Comparison of ENCODE assay signal across 1 cellular context in genomic region chr10:6580279-6581029, GRCh38.
TF ChIP-seq lines count a peak whose summit lies in the region.

No MANE protein-coding gene starts in this region.

TF ChIP-seq in WTC11, 78 proteins besides CTCF, POLR2A, EP300 and RAD21 (continued from another document):
- TF ChIP-seq PRRX2 (CRISPR knock-in tag; IDR thresholded peaks at IDR 0.05) (no peak), ZNF317 (CRISPR knock-in tag; IDR thresholded peaks at IDR 0.05; ENCODE audit: borderline replicate concordance, low read depth) (no peak), NFATC4 (CRISPR knock-in tag; IDR thresholded peaks at IDR 0.05) (no peak), TEAD4 (CRISPR knock-in tag; IDR thresholded peaks at IDR 0.05) (no peak), JUN (CRISPR knock-in tag; IDR thresholded peaks at IDR 0.05) (no peak), ZNF121 (CRISPR knock-in tag; IDR thresholded peaks at IDR 0.05) (no peak), SOX15 (CRISPR knock-in tag; IDR thresholded peaks at IDR 0.05) (no peak), MAX (CRISPR knock-in tag; IDR thresholded peaks at IDR 0.05) (peak; percentile 59; the same call in 1 of the 2 replicates), FOXP4 (CRISPR knock-in tag; IDR thresholded peaks at IDR 0.05) (peak; percentile 18; the same call in 1 of the 2 replicates), ZNF671 (CRISPR knock-in tag; IDR thresholded peaks at IDR 0.05) (no peak), CBFB (CRISPR knock-in tag; IDR thresholded peaks at IDR 0.05; ENCODE audit: low read depth) (no peak), HMGXB4 (CRISPR knock-in tag; IDR thresholded peaks at IDR 0.05) (peak; percentile 86), ATF1 (CRISPR knock-in tag; IDR thresholded peaks at IDR 0.05) (no peak), SMAD4 (CRISPR knock-in tag; IDR thresholded peaks at IDR 0.05) (no peak), OVOL2 (CRISPR knock-in tag; IDR thresholded peaks at IDR 0.05; ENCODE audit: borderline replicate concordance) (no peak), TP53 (CRISPR knock-in tag; IDR thresholded peaks at IDR 0.05) (peak; percentile 75; the same call in 1 of the 2 replicates), KAT7 (CRISPR knock-in tag; IDR thresholded peaks at IDR 0.05; ENCODE audit: borderline replicate concordance) (0 out of 2 replicates have a peak, but pooled peaks have one; percentile 40), ZNF532 (CRISPR knock-in tag; IDR thresholded peaks at IDR 0.05; ENCODE audit: borderline replicate concordance) (no peak)
- TF ChIP-seq, protein P1, sequence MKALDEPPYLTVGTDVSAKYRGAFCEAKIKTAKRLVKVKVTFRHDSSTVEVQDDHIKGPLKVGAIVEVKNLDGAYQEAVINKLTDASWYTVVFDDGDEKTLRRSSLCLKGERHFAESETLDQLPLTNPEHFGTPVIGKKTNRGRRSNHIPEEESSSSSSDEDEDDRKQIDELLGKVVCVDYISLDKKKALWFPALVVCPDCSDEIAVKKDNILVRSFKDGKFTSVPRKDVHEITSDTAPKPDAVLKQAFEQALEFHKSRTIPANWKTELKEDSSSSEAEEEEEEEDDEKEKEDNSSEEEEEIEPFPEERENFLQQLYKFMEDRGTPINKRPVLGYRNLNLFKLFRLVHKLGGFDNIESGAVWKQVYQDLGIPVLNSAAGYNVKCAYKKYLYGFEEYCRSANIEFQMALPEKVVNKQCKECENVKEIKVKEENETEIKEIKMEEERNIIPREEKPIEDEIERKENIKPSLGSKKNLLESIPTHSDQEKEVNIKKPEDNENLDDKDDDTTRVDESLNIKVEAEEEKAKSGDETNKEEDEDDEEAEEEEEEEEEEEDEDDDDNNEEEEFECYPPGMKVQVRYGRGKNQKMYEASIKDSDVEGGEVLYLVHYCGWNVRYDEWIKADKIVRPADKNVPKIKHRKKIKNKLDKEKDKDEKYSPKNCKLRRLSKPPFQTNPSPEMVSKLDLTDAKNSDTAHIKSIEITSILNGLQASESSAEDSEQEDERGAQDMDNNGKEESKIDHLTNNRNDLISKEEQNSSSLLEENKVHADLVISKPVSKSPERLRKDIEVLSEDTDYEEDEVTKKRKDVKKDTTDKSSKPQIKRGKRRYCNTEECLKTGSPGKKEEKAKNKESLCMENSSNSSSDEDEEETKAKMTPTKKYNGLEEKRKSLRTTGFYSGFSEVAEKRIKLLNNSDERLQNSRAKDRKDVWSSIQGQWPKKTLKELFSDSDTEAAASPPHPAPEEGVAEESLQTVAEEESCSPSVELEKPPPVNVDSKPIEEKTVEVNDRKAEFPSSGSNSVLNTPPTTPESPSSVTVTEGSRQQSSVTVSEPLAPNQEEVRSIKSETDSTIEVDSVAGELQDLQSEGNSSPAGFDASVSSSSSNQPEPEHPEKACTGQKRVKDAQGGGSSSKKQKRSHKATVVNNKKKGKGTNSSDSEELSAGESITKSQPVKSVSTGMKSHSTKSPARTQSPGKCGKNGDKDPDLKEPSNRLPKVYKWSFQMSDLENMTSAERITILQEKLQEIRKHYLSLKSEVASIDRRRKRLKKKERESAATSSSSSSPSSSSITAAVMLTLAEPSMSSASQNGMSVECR (CRISPR knock-in tag; IDR thresholded peaks at IDR 0.05; ENCODE audit: borderline replicate concordance): no peak
- TF ChIP-seq, protein P2, sequence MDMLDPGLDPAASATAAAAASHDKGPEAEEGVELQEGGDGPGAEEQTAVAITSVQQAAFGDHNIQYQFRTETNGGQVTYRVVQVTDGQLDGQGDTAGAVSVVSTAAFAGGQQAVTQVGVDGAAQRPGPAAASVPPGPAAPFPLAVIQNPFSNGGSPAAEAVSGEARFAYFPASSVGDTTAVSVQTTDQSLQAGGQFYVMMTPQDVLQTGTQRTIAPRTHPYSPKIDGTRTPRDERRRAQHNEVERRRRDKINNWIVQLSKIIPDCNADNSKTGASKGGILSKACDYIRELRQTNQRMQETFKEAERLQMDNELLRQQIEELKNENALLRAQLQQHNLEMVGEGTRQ (CRISPR knock-in tag; IDR thresholded peaks at IDR 0.05): 0 out of 2 replicates have a peak, but pooled peaks have one; percentile 35
- TF ChIP-seq, protein P3, sequence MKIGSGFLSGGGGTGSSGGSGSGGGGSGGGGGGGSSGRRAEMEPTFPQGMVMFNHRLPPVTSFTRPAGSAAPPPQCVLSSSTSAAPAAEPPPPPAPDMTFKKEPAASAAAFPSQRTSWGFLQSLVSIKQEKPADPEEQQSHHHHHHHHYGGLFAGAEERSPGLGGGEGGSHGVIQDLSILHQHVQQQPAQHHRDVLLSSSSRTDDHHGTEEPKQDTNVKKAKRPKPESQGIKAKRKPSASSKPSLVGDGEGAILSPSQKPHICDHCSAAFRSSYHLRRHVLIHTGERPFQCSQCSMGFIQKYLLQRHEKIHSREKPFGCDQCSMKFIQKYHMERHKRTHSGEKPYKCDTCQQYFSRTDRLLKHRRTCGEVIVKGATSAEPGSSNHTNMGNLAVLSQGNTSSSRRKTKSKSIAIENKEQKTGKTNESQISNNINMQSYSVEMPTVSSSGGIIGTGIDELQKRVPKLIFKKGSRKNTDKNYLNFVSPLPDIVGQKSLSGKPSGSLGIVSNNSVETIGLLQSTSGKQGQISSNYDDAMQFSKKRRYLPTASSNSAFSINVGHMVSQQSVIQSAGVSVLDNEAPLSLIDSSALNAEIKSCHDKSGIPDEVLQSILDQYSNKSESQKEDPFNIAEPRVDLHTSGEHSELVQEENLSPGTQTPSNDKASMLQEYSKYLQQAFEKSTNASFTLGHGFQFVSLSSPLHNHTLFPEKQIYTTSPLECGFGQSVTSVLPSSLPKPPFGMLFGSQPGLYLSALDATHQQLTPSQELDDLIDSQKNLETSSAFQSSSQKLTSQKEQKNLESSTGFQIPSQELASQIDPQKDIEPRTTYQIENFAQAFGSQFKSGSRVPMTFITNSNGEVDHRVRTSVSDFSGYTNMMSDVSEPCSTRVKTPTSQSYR (CRISPR knock-in tag; IDR thresholded peaks at IDR 0.05): no peak
